ENCODE assay signal across 8 cellular contexts in the genomic region with DNA sequence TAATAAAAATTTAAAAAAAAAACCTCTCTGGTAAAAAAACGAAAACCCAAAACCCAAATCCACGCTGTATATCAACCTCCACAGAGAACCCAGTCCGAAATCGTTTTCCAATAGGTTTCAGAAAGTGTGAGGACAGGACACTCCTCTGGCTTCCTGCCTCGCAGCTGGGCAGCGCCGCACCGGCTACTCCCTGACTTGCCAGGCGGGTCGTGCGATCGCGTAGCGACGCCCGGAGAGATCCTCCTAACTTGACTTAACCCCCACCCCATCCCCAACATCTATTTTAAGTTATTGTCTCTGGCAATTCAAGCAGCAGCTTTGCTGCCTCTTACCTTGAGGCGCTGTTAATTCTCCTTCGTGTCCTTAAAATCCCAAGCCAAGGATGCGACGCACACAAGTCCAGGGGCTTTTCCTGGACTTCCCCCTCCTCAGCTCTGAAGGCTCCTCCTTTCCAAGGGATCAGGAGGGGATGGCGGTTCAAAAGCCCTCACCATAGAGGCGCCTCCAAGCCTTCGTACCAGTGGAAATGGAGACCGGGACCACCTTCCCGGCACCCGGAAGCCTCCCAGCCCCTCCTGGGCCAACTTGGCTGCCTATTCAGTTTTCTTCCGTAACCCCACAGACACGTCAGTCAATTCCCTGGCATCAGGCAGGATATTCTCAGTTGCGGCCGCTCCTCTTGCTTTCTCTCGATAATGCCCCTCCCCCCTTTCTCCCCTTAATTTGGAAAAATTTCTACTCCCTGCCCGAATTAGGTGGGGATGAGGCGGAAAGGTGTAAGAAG. TPM values are rescaled to one million over a fixed set of nuclear protein-coding genes. Genes with fewer than 3 reads are reported as not detected.
A peak's percentile ranks its signal among the peaks of the same experiment; 100 is the strongest.
DNase-seq lines count a peak whose midpoint lies in the region; ATAC-seq and TF ChIP-seq lines count a peak whose summit lies in the region.

No MANE protein-coding gene starts in this region.

- H3K27me3 Mint-ChIP-seq in effector memory CD8-positive, alpha-beta T cell: peaks cover 26 to 44% of the 10 kb centered on the region in 2 donors
- H3K27me3 Mint-ChIP-seq in neural crest cell (ENCODE audit: low read depth): peaks cover 81% of the 10 kb centered on the region

- TF ChIP-seq CTCF in neural crest cell (conservative IDR thresholded peaks at IDR 0.05): no peak

- ATAC-seq in effector memory CD8-positive, alpha-beta T cell (replicated peaks): no peak
- ATAC-seq in GM21526 (IDR thresholded peaks at IDR 0.05; ENCODE audit: low FRiP score, unreplicated experiment): no peak

- H3K4me1 Mint-ChIP-seq in effector memory CD8-positive, alpha-beta T cell (ENCODE audit: low read depth in 2 of 2): peaks cover 3 to 4% of the 10 kb centered on the region in 2 donors
- H3K4me1 Mint-ChIP-seq in neural crest cell: peaks cover 37% of the 10 kb centered on the region

- H3K4me3 Mint-ChIP-seq in effector memory CD8-positive, alpha-beta T cell: peak overlapping the region; percentile 63 to 64
- H3K4me3 Mint-ChIP-seq in neural crest cell: peak overlapping the region; percentile 98

- peak overlapping the region in 1 of 2 donors; percentile 70 for H3K27ac Mint-ChIP-seq in effector memory CD8-positive, alpha-beta T cell
- H3K27ac Mint-ChIP-seq in neural crest cell (ENCODE audit: unreplicated experiment): no peak overlapping the region

- H3K9me3 Mint-ChIP-seq in effector memory CD8-positive, alpha-beta T cell: peaks cover 2 to 8% of the 10 kb centered on the region in 2 donors
- H3K9me3 Mint-ChIP-seq in neural crest cell: no peaks in the 10 kb centered on the region

- DNase-seq in NCI-H2029 (lab: John Stamatoyannopoulos, UW) (peak; percentile 28), NCI-H2029 treated with DMSO at 0.1 percent for 48 hours (lab: John Stamatoyannopoulos, UW) (no peak), NCI-H345 (lab: John Stamatoyannopoulos, UW) (peak; percentile 63), neural crest cell (ENCODE audit: low read depth, low spot score) (peak; percentile 29), dedifferentiated amniotic fluid mesenchymal stem cell (ENCODE audit: extremely low spot score) (no peak), caudate nucleus (lab: John Stamatoyannopoulos, UW) (no peak)
- DNase-seq in effector memory CD8-positive, alpha-beta T cell: no peak

- H3K36me3 Mint-ChIP-seq in effector memory CD8-positive, alpha-beta T cell (ENCODE audit: insufficient read depth): no peaks in the 10 kb centered on the region
- no peaks in the 10 kb centered on the region for H3K36me3 Mint-ChIP-seq in neural crest cell (ENCODE audit: low read depth)

- no peak overlapping the region for H3K27ac ChIP-seq in caudate nucleus (ENCODE audit: low read depth, low read length)

RNA-seq across cellular contexts. Expression of a gene that starts 0.6 kb away (rescaled TPM):
- 1.5 and 2.2 TPM in 2 replicates for total RNA-seq in neural crest cell

Comparison
In these comparisons a context has a peak if more than half of its experiments do, and no peak if none do; other contexts are left out.
1. DNase-seq: peak in NCI-H2029 (single experiment), NCI-H345 (single experiment) and neural crest cell (single experiment); none in NCI-H2029 treated with DMSO at 0.1 percent for 48 hours (single experiment), effector memory CD8-positive, alpha-beta T cell (0 of 3), dedifferentiated amniotic fluid mesenchymal stem cell (single experiment) and caudate nucleus (0 of 61).